ENCODE assay signal across 1 cellular context in genomic region chr19:19404879-19405860, GRCh38.
TF ChIP-seq lines count a peak whose summit lies in the region.

Gene GATAD2A, plus strand, starts transcription at chr19:19405675. Its CDS starts 59,671 bp downstream, at chr19:19465346.

TF ChIP-seq in HepG2, 621 proteins besides CTCF, POLR2A, EP300 and RAD21 (continued from another document and continues in another):
- peak; percentile 74; the same call in 1 of the 2 replicates for TF ChIP-seq HINFP (CRISPR knock-in tag; IDR thresholded peaks at IDR 0.05; ENCODE audit: low read depth)
- TF ChIP-seq MTF1 (CRISPR knock-in tag; IDR thresholded peaks at IDR 0.05), result peak; percentile 72; the same call in 1 of the 2 replicates
- peak; percentile 85 for TF ChIP-seq ZNF589 (CRISPR knock-in tag; conservative IDR thresholded peaks at IDR 0.05)
- TF ChIP-seq SMAD1 (CRISPR knock-in tag; IDR thresholded peaks at IDR 0.05; ENCODE audit: borderline replicate concordance, low read depth), result peak; percentile 66; the same call in 1 of the 2 replicates
- peak; percentile 72; the same call in 1 of the 2 replicates for TF ChIP-seq ETV6 (CRISPR knock-in tag; conservative IDR thresholded peaks at IDR 0.05)
- peak; percentile 93 for TF ChIP-seq ARNT2 (CRISPR knock-in tag; IDR thresholded peaks at IDR 0.05; ENCODE audit: low read depth)
- peak; percentile 77; the same call in 1 of the 2 replicates for TF ChIP-seq ZNF670 (CRISPR knock-in tag; IDR thresholded peaks at IDR 0.05; ENCODE audit: borderline replicate concordance)
- peak; percentile 84 for TF ChIP-seq IRF2 (CRISPR knock-in tag; IDR thresholded peaks at IDR 0.05)
- TF ChIP-seq ZFP90 (CRISPR knock-in tag; IDR thresholded peaks at IDR 0.05; ENCODE audit: borderline replicate concordance), result peak; percentile 88; the same call in 1 of the 2 replicates
- TF ChIP-seq MEIS1 (CRISPR knock-in tag; IDR thresholded peaks at IDR 0.05; ENCODE audit: borderline replicate concordance), result peak; percentile 57; the same call in 1 of the 2 replicates
- no peak for TF ChIP-seq NFYC (CRISPR knock-in tag; IDR thresholded peaks at IDR 0.05)
- peak; percentile 79; the same call in 1 of the 2 replicates for TF ChIP-seq ZNF264 (CRISPR knock-in tag; IDR thresholded peaks at IDR 0.05)
- TF ChIP-seq ZSCAN31 (CRISPR knock-in tag; IDR thresholded peaks at IDR 0.05; ENCODE audit: low read depth), result peak; percentile 70; the same call in 1 of the 2 replicates
- peak; percentile 91 for TF ChIP-seq KLF11 (CRISPR knock-in tag; IDR thresholded peaks at IDR 0.05)
- TF ChIP-seq CCDC6 (CRISPR knock-in tag; IDR thresholded peaks at IDR 0.05), result peak; percentile 85; the same call in 1 of the 2 replicates
- peak; percentile 85; the same call in 1 of the 2 replicates for TF ChIP-seq NFATC3 (CRISPR knock-in tag; IDR thresholded peaks at IDR 0.05)
- TF ChIP-seq AGO2 (optimal IDR thresholded peaks at IDR 0.05; ENCODE audit: low read depth, low read length), result peak; percentile 56
- TF ChIP-seq ARID5B (CRISPR knock-in tag; IDR thresholded peaks at IDR 0.05), result peak; percentile 85
- TF ChIP-seq MED13 (CRISPR knock-in tag; IDR thresholded peaks at IDR 0.05), result peak; percentile 93
- TF ChIP-seq RFX1 (IDR thresholded peaks at IDR 0.05), result no peak
- no peak for TF ChIP-seq ZNF33A (CRISPR knock-in tag; IDR thresholded peaks at IDR 0.05; ENCODE audit: borderline replicate concordance)
- TF ChIP-seq SMARCC2 (IDR thresholded peaks at IDR 0.05), result no peak
- peak; percentile 97 for TF ChIP-seq NFKB2 (CRISPR knock-in tag; IDR thresholded peaks at IDR 0.05; ENCODE audit: borderline replicate concordance)
- 0 out of 2 replicates have a peak, but pooled peaks have one; percentile 35 for TF ChIP-seq AKAP8 (CRISPR knock-in tag; IDR thresholded peaks at IDR 0.05)
- peak; percentile 78 for TF ChIP-seq ISL2 (CRISPR knock-in tag; IDR thresholded peaks at IDR 0.05)
- TF ChIP-seq KLF6 (CRISPR knock-in tag; IDR thresholded peaks at IDR 0.05), result peak; percentile 93
- TF ChIP-seq FUBP1 (CRISPR knock-in tag; IDR thresholded peaks at IDR 0.05; ENCODE audit: borderline replicate concordance), result no peak
- peak; percentile 91; the same call in 1 of the 2 replicates for TF ChIP-seq MYNN (CRISPR knock-in tag; IDR thresholded peaks at IDR 0.05; ENCODE audit: low read depth)
- TF ChIP-seq CEBPG (CRISPR knock-in tag; IDR thresholded peaks at IDR 0.05), result no peak
- peak; percentile 90 for TF ChIP-seq MXD4 (CRISPR knock-in tag; IDR thresholded peaks at IDR 0.05)
- peak; percentile 98 for TF ChIP-seq ZNF274 (CRISPR knock-in tag; IDR thresholded peaks at IDR 0.05)
- no peak for TF ChIP-seq GZF1 (CRISPR knock-in tag; IDR thresholded peaks at IDR 0.05)
- TF ChIP-seq PAXIP1 (CRISPR knock-in tag; conservative IDR thresholded peaks at IDR 0.05), result peak; percentile 49; the same call in 1 of the 2 replicates
- TF ChIP-seq HOXA9 (CRISPR knock-in tag; IDR thresholded peaks at IDR 0.05; ENCODE audit: borderline replicate concordance), result 0 out of 2 replicates have a peak, but pooled peaks have one; percentile 55
- 0 out of 2 replicates have a peak, but pooled peaks have one; percentile 47 for TF ChIP-seq PRDM4 (CRISPR knock-in tag; IDR thresholded peaks at IDR 0.05; ENCODE audit: borderline replicate concordance)
- peak; percentile 52; the same call in 1 of the 2 replicates for TF ChIP-seq NFE2L1 (CRISPR knock-in tag; IDR thresholded peaks at IDR 0.05; ENCODE audit: borderline replicate concordance)
- no peak for TF ChIP-seq BHLHE40 (IDR thresholded peaks at IDR 0.05; ENCODE audit: low read length)
- no peak for TF ChIP-seq SIX4 (CRISPR knock-in tag; IDR thresholded peaks at IDR 0.05)
- TF ChIP-seq ATRX (CRISPR knock-in tag; IDR thresholded peaks at IDR 0.05; ENCODE audit: borderline replicate concordance), result no peak
- TF ChIP-seq TCF12 (IDR thresholded peaks at IDR 0.05), result no peak
- 0 out of 2 replicates have a peak, but pooled peaks have one; percentile 63 for TF ChIP-seq TCF12 (CRISPR knock-in tag; IDR thresholded peaks at IDR 0.05)
- peak; percentile 82 for TF ChIP-seq GFI1 (CRISPR knock-in tag; IDR thresholded peaks at IDR 0.05; ENCODE audit: borderline replicate concordance)
- TF ChIP-seq SALL1 (CRISPR knock-in tag; IDR thresholded peaks at IDR 0.05), result peak; percentile 96
- no peak for TF ChIP-seq GRHL1 (CRISPR knock-in tag; conservative IDR thresholded peaks at IDR 0.05)
- peak; percentile 71; the same call in 1 of the 2 replicates for TF ChIP-seq GMEB1 (CRISPR knock-in tag; IDR thresholded peaks at IDR 0.05; ENCODE audit: borderline replicate concordance)
- peak; percentile 65; the same call in 1 of the 2 replicates for TF ChIP-seq ZNF362 (CRISPR knock-in tag; IDR thresholded peaks at IDR 0.05; ENCODE audit: borderline replicate concordance)
- TF ChIP-seq ZNF263 (CRISPR knock-in tag; IDR thresholded peaks at IDR 0.05), result peak; percentile 77
- TF ChIP-seq HMG20B (CRISPR knock-in tag; conservative IDR thresholded peaks at IDR 0.05), result peak; percentile 16; the same call in 1 of the 2 replicates
- TF ChIP-seq SIX1 (CRISPR knock-in tag; IDR thresholded peaks at IDR 0.05; ENCODE audit: borderline replicate concordance), result no peak; the same call in 1 of the 2 replicates
